In the genomic region with DNA sequence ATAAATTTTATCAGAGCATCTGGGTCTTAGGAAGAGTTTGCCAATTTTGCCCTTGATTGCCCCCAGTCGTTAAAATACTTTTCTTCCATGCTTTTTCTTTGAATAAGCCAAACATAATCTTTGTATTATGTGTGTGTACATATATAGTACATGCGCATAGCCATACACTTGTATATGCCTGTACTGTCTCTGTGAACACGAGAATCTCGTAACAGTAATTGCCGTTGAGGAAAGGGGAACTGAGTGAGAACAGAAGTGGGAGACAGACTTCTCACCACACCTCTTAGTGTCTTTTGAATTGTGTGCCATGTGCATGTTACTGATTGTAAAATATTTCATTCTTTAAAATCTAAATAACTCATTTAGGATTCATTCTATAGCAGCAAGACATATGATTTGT, we compare ENCODE assay signal across 19 cellular contexts.
"Had no signal": no experiment of that assay in that cellular context is flagged by ENCODE, and none has a peak within 500 bp of the region (broad histone marks: within the 10 kb centered on the region; RNA-seq: fewer than 3 reads in every experiment).

No MANE protein-coding gene starts in this region.

- H3K36me3 Mint-ChIP-seq: WTC11 had no signal

- H3K4me3 ChIP-seq: dorsolateral prefrontal cortex, right atrium auricular region, upper lobe of left lung had no signal

- H3K4me3 Mint-ChIP-seq: activated CD8-positive, alpha-beta T cell treated with anti-CD3 and anti-CD28 coated beads for 36 hours; activated naive CD8-positive, alpha-beta T cell; activated T-cell treated with anti-CD3 and anti-CD28 coated beads, Interleukin-2, amount 50 U/mL, for 4 hours; endodermal cell; nephron progenitor cell; WTC11 had no signal

- H3K4me1 ChIP-seq: right atrium auricular region, upper lobe of left lung had no signal

- H3K27ac Mint-ChIP-seq: activated CD8-positive, alpha-beta T cell treated with anti-CD3 and anti-CD28 coated beads for 36 hours; activated naive CD8-positive, alpha-beta T cell; endodermal cell; nephron progenitor cell; progenitor cell of endocrine pancreas; WTC11 had no signal

- H3K27me3 Mint-ChIP-seq: activated CD8-positive, alpha-beta T cell treated with anti-CD3 and anti-CD28 coated beads for 36 hours; activated naive CD8-positive, alpha-beta T cell; progenitor cell of endocrine pancreas had no signal

- H3K27ac ChIP-seq: dorsolateral prefrontal cortex, right atrium auricular region, upper lobe of left lung had no signal

- H3K9me3 ChIP-seq: right atrium auricular region, upper lobe of left lung had no signal

- DNase-seq: activated CD4-positive, alpha-beta T cell treated with anti-CD3 and anti-CD28 coated beads for 48 hours; activated CD8-positive, alpha-beta T cell treated with anti-CD3 and anti-CD28 coated beads for 36 hours; activated effector memory CD4-positive, alpha-beta T cell treated with anti-CD3 and anti-CD28 coated beads, Interleukin-2, amount 50 U/mL, for 16 hours; activated T-cell treated with anti-CD3 and anti-CD28 coated beads, Interleukin-2, amount 50 U/mL, for 4 hours; amniotic stem cell; dorsolateral prefrontal cortex; endodermal cell; head of caudate nucleus; kidney glomerular epithelial cell; left ventricle myocardium superior; nephron progenitor cell; stimulated activated CD4-positive, alpha-beta T cell treated with anti-CD3 and anti-CD28 coated beads, Interleukin-15, amount 100 ng/mL, for 24 hours; stimulated activated CD4-positive, alpha-beta T cell treated with anti-CD3 and anti-CD28 coated beads, Interleukin-4, amount 100 ng/mL, for 1 hour; stimulated activated naive CD8-positive, alpha-beta T cell treated with anti-CD3 and anti-CD28 coated beads, Interleukin-15, Interleukin-2, amounts not matched to agents 100 U/mL and 50 U/mL, for 24 hours; upper lobe of left lung had no signal

- H3K9me3 Mint-ChIP-seq: activated CD8-positive, alpha-beta T cell treated with anti-CD3 and anti-CD28 coated beads for 36 hours; activated T-cell treated with anti-CD3 and anti-CD28 coated beads, Interleukin-2, amount 50 U/mL, for 4 hours; endodermal cell; nephron progenitor cell; WTC11 had no signal

- H3K27me3 ChIP-seq: dorsolateral prefrontal cortex, right atrium auricular region, upper lobe of left lung had no signal

- H3K36me3 ChIP-seq: right atrium auricular region, upper lobe of left lung had no signal

- ATAC-seq: activated CD8-positive, alpha-beta T cell treated with anti-CD3 and anti-CD28 coated beads for 36 hours; activated T-cell treated with anti-CD3 and anti-CD28 coated beads, Interleukin-2, amount 50 U/mL, for 4 hours; left ventricle myocardium superior; stimulated activated naive CD8-positive, alpha-beta T cell treated with anti-CD3 and anti-CD28 coated beads, Interleukin-15, Interleukin-2, amounts not matched to agents 100 U/mL and 50 U/mL, for 24 hours; WTC11 had no signal
